21 cellular contexts compared by ENCODE assay signal in the genomic region with DNA sequence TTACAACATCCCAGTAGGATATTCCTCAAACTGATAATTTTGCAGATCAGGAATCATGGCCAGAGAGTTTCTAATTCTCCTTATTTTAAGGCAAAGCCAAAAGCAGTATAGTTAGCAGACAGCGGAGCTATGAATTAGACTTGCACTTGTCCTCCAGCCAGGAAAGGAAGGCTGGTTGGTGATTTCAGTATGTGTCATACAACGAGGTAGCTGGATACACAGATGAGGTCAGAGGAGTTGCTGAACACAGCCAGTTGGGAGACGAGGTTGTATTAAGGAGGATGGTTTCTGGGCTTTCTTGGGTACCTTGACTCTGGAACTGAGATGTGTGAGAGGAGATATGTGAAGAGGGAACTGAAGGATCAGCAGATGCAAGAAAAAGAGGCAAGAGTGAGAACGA.
DNase-seq lines count a peak whose midpoint lies in the region; ATAC-seq and TF ChIP-seq lines count a peak whose summit lies in the region.
"Had no signal": no experiment of that assay in that cellular context is flagged by ENCODE, and none has a peak within 500 bp of the region (broad histone marks: within the 10 kb centered on the region; RNA-seq: fewer than 3 reads in every experiment).

No MANE protein-coding gene starts in this region.

- H3K9me3 ChIP-seq in adipocyte (ENCODE audit: control insufficient read depth, low read length), result peaks cover 27% of the 10 kb centered on the region
- H3K9me3 ChIP-seq in fibroblast of lung (ENCODE audit: control insufficient read depth, insufficient read depth, low read depth, low read length), result no peaks in the 10 kb centered on the region
- H3K9me3 ChIP-seq: Peyer's patch had no signal

- H2AFZ ChIP-seq in fibroblast of lung (ENCODE audit: low read length), result no peak overlapping the region

- no peaks in the 10 kb centered on the region for H3K27me3 Mint-ChIP-seq in progenitor cell of endocrine pancreas
- H3K27me3 Mint-ChIP-seq in glutamatergic neuron (ENCODE audit: unreplicated experiment), result no peaks in the 10 kb centered on the region
- H3K27me3 Mint-ChIP-seq: CD4-positive, alpha-beta T cell had no signal

- H4K20me1 ChIP-seq in fibroblast of lung (ENCODE audit: control insufficient read depth, extremely low read depth, insufficient read depth, low read length), result no peaks in the 10 kb centered on the region
- H4K20me1 ChIP-seq: BLaER1 had no signal

- H3K27me3 ChIP-seq in adipocyte (replicated peaks; ENCODE audit: control insufficient read depth, insufficient read depth, low read length) (no peaks in the 10 kb centered on the region), fibroblast of lung (ENCODE audit: control insufficient read depth, insufficient read depth, low read length) (no peaks in the 10 kb centered on the region)
- H3K27me3 ChIP-seq: BLaER1, Peyer's patch had no signal

- H3K36me3 Mint-ChIP-seq in progenitor cell of endocrine pancreas (ENCODE audit: insufficient read depth), result no peaks in the 10 kb centered on the region
- H3K36me3 Mint-ChIP-seq in glutamatergic neuron (ENCODE audit: unreplicated experiment), result peaks cover 13% of the 10 kb centered on the region

- no peak overlapping the region for H3K4me2 ChIP-seq in fibroblast of lung (ENCODE audit: extremely low read depth, insufficient read depth, low read length)
- H3K4me2 ChIP-seq: A549, BLaER1 had no signal

- DNase-seq in Daoy (ENCODE audit: low read depth) (peak; percentile 57), adipocyte (ENCODE audit: low read depth) (peak; percentile 17), fibroblast of lung (ENCODE audit: low read depth in 2 of 2) (peak; percentile 37 to 84), progenitor cell of endocrine pancreas (ENCODE audit: low spot score, unreplicated experiment) (no peak), NCI-H2171 treated with DMSO at 0.1 percent for 48 hours (lab: John Stamatoyannopoulos, UW) (no peak), glutamatergic neuron (no peak), DMS114 treated with DMSO at 0.1 percent for 48 hours (lab: John Stamatoyannopoulos, UW; ENCODE audit: unreplicated experiment) (no peak)
- DNase-seq: CD4-positive, alpha-beta T cell; GDM1; MM.1S; NCI-H1048; NCI-H1417 treated with DMSO at 0.1 percent for 48 hours; NCI-H187; NCI-H2227 treated with DMSO at 0.1 percent for 48 hours; NCI-H510A; Peyer's patch had no signal

- H3K4me3 ChIP-seq in adipocyte (ENCODE audit: low read length) (no peak overlapping the region), fibroblast of lung (replicated peaks in 1 of 4; ENCODE audit: control extremely low read depth in 1 of 4, insufficient read depth in 1 of 4, low read depth in 3 of 4, low read length in 4 of 4) (no peak overlapping the region)
- H3K4me3 ChIP-seq: A549, BLaER1, K562, Peyer's patch had no signal

- H3K9ac ChIP-seq in adipocyte (ENCODE audit: low read length) (no peak overlapping the region), fibroblast of lung (ENCODE audit: insufficient read depth, low read length) (no peak overlapping the region)
- H3K9ac ChIP-seq: BLaER1 had no signal

- no peak for TF ChIP-seq CTCF in fibroblast of lung (conservative IDR thresholded peaks at IDR 0.05 in 1 of 2, IDR thresholded peaks at IDR 0.05 in 1 of 2; ENCODE audit: low read depth in 1 of 2, low read length in 2 of 2)
- TF ChIP-seq CTCF in progenitor cell of endocrine pancreas (IDR thresholded peaks at IDR 0.05; ENCODE audit: unreplicated experiment), result no peak
- no peak for TF ChIP-seq CTCF in glutamatergic neuron (IDR thresholded peaks at IDR 0.05; ENCODE audit: partially characterized antibody, unreplicated experiment)

- H3K27ac ChIP-seq in fibroblast of lung (ENCODE audit: insufficient read depth, low read length), result no peak overlapping the region
- H3K27ac ChIP-seq: A549, BLaER1, Peyer's patch had no signal

- H3K4me1 Mint-ChIP-seq in progenitor cell of endocrine pancreas (ENCODE audit: low read depth), result no peaks in the 10 kb centered on the region
- H3K4me1 Mint-ChIP-seq in glutamatergic neuron (ENCODE audit: low read depth, unreplicated experiment), result no peaks in the 10 kb centered on the region

- H3K36me3 ChIP-seq in adipocyte (ENCODE audit: control insufficient read depth, insufficient read depth, low read length, severe bottlenecking) (no peaks in the 10 kb centered on the region), fibroblast of lung (ENCODE audit: control insufficient read depth, insufficient read depth, low read length) (no peaks in the 10 kb centered on the region)
- H3K36me3 ChIP-seq: BLaER1, Peyer's patch had no signal

- H3K79me2 ChIP-seq in fibroblast of lung (ENCODE audit: control insufficient read depth, insufficient read depth, low read length), result no peaks in the 10 kb centered on the region

- H3K27ac Mint-ChIP-seq in progenitor cell of endocrine pancreas (peak overlapping the region; percentile 8), glutamatergic neuron (ENCODE audit: unreplicated experiment) (no peak overlapping the region)
- H3K27ac Mint-ChIP-seq: CD4-positive, alpha-beta T cell had no signal

- H3K4me3 Mint-ChIP-seq in progenitor cell of endocrine pancreas (ENCODE audit: low read depth), result no peak overlapping the region
- H3K4me3 Mint-ChIP-seq in glutamatergic neuron (ENCODE audit: unreplicated experiment), result no peak overlapping the region
- H3K4me3 Mint-ChIP-seq: CD4-positive, alpha-beta T cell had no signal

- no peak for ATAC-seq in GM21360 (IDR thresholded peaks at IDR 0.05; ENCODE audit: unreplicated experiment)
- ATAC-seq: A549, K562, Right ventricle myocardium inferior had no signal

- no peaks in the 10 kb centered on the region for H3K4me1 ChIP-seq in adipocyte (ENCODE audit: control insufficient read depth, insufficient read depth, low read length)
- no peaks in the 10 kb centered on the region for H3K4me1 ChIP-seq in fibroblast of lung (ENCODE audit: control insufficient read depth, extremely low read depth, insufficient read depth, low read length)
- H3K4me1 ChIP-seq: A549, BLaER1, Peyer's patch had no signal

- peaks cover 8% of the 10 kb centered on the region for H3K9me3 Mint-ChIP-seq in progenitor cell of endocrine pancreas (ENCODE audit: low read depth)
- no peaks in the 10 kb centered on the region for H3K9me3 Mint-ChIP-seq in glutamatergic neuron (ENCODE audit: unreplicated experiment)

Comparison
In these comparisons a context has a peak if more than half of its experiments do, and no peak if none do; other contexts are left out.
1. DNase-seq: peak in Daoy (single experiment), adipocyte (single experiment) and fibroblast of lung (2 of 2); none in progenitor cell of endocrine pancreas (single experiment), NCI-H2171 treated with DMSO at 0.1 percent for 48 hours (single experiment), glutamatergic neuron (single experiment) and DMS114 treated with DMSO at 0.1 percent for 48 hours (single experiment).